ENCODE assay signal across 8 cellular contexts in genomic region chr16:2514333-2515179, GRCh38. TPM values are rescaled to one million over a fixed set of nuclear protein-coding genes. Genes with fewer than 3 reads are reported as not detected.
A peak's percentile ranks its signal among the peaks of the same experiment; 100 is the strongest.
DNase-seq lines count a peak whose midpoint lies in the region; ATAC-seq and TF ChIP-seq lines count a peak whose summit lies in the region.

No MANE protein-coding gene starts in this region.

- intact Hi-C loops in left cardiac atrium (cut with DNase I) (no loop called here), left ventricle myocardium superior (cut with micrococcal nuclease) (no loop called here), left ventricle myocardium inferior (cut with micrococcal nuclease) (no loop called here)
- intact Hi-C loops in activated T-helper 2 cell treated with anti-CD3 and anti-CD28 coated beads, Interferon-gamma antibody, Interleukin-2, Interleukin-4, amounts not matched to agents 10 μg/mL and 5 μg/mL and 100 μg/mL, durations not matched to agents 14 hours and 24 hours and 36 hours (cut with micrococcal nuclease), result loop anchor here (5.0 to 10.0 kb wide), 3 partner anchors 172 to 360 kb away; partner anchors contain the start of genes ABCA3, RNPS1 and TRAF7

- H3K27me3 ChIP-seq in left ventricle myocardium inferior (ENCODE audit: low read depth), result no peaks in the 10 kb centered on the region

- no peaks in the 10 kb centered on the region for H3K36me3 ChIP-seq in left ventricle myocardium inferior

- no peak for TF ChIP-seq CTCF in left ventricle myocardium inferior (IDR thresholded peaks at IDR 0.05; ENCODE audit: borderline replicate concordance)

- peaks cover 34% of the 10 kb centered on the region for H3K4me1 Mint-ChIP-seq in activated T-helper 2 cell treated with anti-CD3 and anti-CD28 coated beads, Interferon-gamma antibody, Interleukin-2, Interleukin-4, amounts not matched to agents 10 μg/mL and 5 μg/mL and 100 μg/mL, durations not matched to agents 14 hours and 24 hours and 36 hours (ENCODE audit: low read depth)

- H3K27me3 Mint-ChIP-seq in activated T-helper 2 cell treated with anti-CD3 and anti-CD28 coated beads, Interferon-gamma antibody, Interleukin-2, Interleukin-4, amounts not matched to agents 10 μg/mL and 5 μg/mL and 100 μg/mL, durations not matched to agents 14 hours and 24 hours and 36 hours (ENCODE audit: low read depth), result no peaks in the 10 kb centered on the region

- H3K4me3 Mint-ChIP-seq in activated T-helper 2 cell treated with anti-CD3 and anti-CD28 coated beads, Interferon-gamma antibody, Interleukin-2, Interleukin-4, amounts not matched to agents 10 μg/mL and 5 μg/mL and 100 μg/mL, durations not matched to agents 14 hours and 24 hours and 36 hours (ENCODE audit: low read depth), result peak overlapping the region; percentile 88

- H3K9me3 ChIP-seq in left ventricle myocardium inferior (replicated peaks), result no peaks in the 10 kb centered on the region

- DNase-seq in left cardiac atrium, result peak; percentile 36
- DNase-seq in left ventricle myocardium superior, result no peak
- DNase-seq in activated T-helper 2 cell treated with anti-CD3 and anti-CD28 coated beads, Interferon-gamma antibody, Interleukin-2, Interleukin-4, amounts not matched to agents 10 μg/mL and 5 μg/mL and 100 μg/mL, durations not matched to agents 14 hours and 24 hours and 36 hours (ENCODE audit: low spot score), result no peak
- no peak for DNase-seq in left ventricle myocardium inferior
- no peak for DNase-seq in amniotic stem cell (lab: John Stamatoyannopoulos, UW)
- DNase-seq in activated CD8-positive, alpha-beta memory T cell treated with anti-CD3 and anti-CD28 coated beads, Interleukin-2, amount 50 U/mL, for 48 hours, result no peak
- no peak for DNase-seq in SHP77 (lab: John Stamatoyannopoulos, UW)

- ATAC-seq in left cardiac atrium (peak in 1 of 2 donors; percentile 3), left ventricle myocardium superior (no peak)

- H3K27ac Mint-ChIP-seq in activated T-helper 2 cell treated with anti-CD3 and anti-CD28 coated beads, Interferon-gamma antibody, Interleukin-2, Interleukin-4, amounts not matched to agents 10 μg/mL and 5 μg/mL and 100 μg/mL, durations not matched to agents 14 hours and 24 hours and 36 hours, result peak overlapping the region; percentile 82

- no peaks in the 10 kb centered on the region for H3K9me3 Mint-ChIP-seq in activated T-helper 2 cell treated with anti-CD3 and anti-CD28 coated beads, Interferon-gamma antibody, Interleukin-2, Interleukin-4, amounts not matched to agents 10 μg/mL and 5 μg/mL and 100 μg/mL, durations not matched to agents 14 hours and 24 hours and 36 hours

- H3K4me3 ChIP-seq in left ventricle myocardium inferior (peak overlapping the region; percentile 97), skin epidermis (peak overlapping the region; percentile 80 to 100 (median 94))

- H3K36me3 Mint-ChIP-seq in activated T-helper 2 cell treated with anti-CD3 and anti-CD28 coated beads, Interferon-gamma antibody, Interleukin-2, Interleukin-4, amounts not matched to agents 10 μg/mL and 5 μg/mL and 100 μg/mL, durations not matched to agents 14 hours and 24 hours and 36 hours (ENCODE audit: low read depth), result peaks cover 14% of the 10 kb centered on the region

- H3K27ac ChIP-seq in left ventricle myocardium inferior (replicated peaks), result peak overlapping the region; percentile 92
- peak overlapping the region; percentile 94 to 100 (median 99) for H3K27ac ChIP-seq in skin epidermis

- H3K4me1 ChIP-seq in left ventricle myocardium inferior, result peaks cover 73% of the 10 kb centered on the region

RNA-seq across cellular contexts. Expression of gene ATP6V0C, which starts 0.8 kb away (rescaled TPM):
- 100 to 1,000 TPM; 162 to 197 TPM for total RNA-seq in left cardiac atrium
- 150 TPM for total RNA-seq in left ventricle myocardium superior
- total RNA-seq in activated T-helper 2 cell treated with anti-CD3 and anti-CD28 coated beads, Interferon-gamma antibody, Interleukin-2, Interleukin-4, amounts not matched to agents 10 μg/mL and 5 μg/mL and 100 μg/mL, durations not matched to agents 14 hours and 24 hours and 36 hours, result 114 and 119 TPM in 2 replicates
- 128 TPM for total RNA-seq in left ventricle myocardium inferior

RNA-seq across cellular contexts. Expression of gene AMDHD2, which starts 5.6 kb away (rescaled TPM):
- total RNA-seq in left cardiac atrium (10 to 100 TPM; 15.8 to 21.8 TPM), left ventricle myocardium superior (15.8 TPM), left ventricle myocardium inferior (9.3 TPM)
- total RNA-seq in activated T-helper 2 cell treated with anti-CD3 and anti-CD28 coated beads, Interferon-gamma antibody, Interleukin-2, Interleukin-4, amounts not matched to agents 10 μg/mL and 5 μg/mL and 100 μg/mL, durations not matched to agents 14 hours and 24 hours and 36 hours, result 29.3 and 30.1 TPM in 2 replicates

RNA-seq across cellular contexts. Expression of gene CEMP1, which starts 16.7 kb away (rescaled TPM):
- not detected for total RNA-seq in left cardiac atrium
- total RNA-seq in left ventricle myocardium superior, result not detected
- 0.25 TPM in 1 of 2 replicates, not detected in the other for total RNA-seq in activated T-helper 2 cell treated with anti-CD3 and anti-CD28 coated beads, Interferon-gamma antibody, Interleukin-2, Interleukin-4, amounts not matched to agents 10 μg/mL and 5 μg/mL and 100 μg/mL, durations not matched to agents 14 hours and 24 hours and 36 hours
- total RNA-seq in left ventricle myocardium inferior, result not detected

RNA-seq across cellular contexts. Expression of gene PDPK1, which starts 23.3 kb away (rescaled TPM):
- total RNA-seq in left cardiac atrium (10 to 100 TPM; 32.6 to 39.4 TPM), left ventricle myocardium superior (43.1 TPM), left ventricle myocardium inferior (46.4 TPM)
- total RNA-seq in activated T-helper 2 cell treated with anti-CD3 and anti-CD28 coated beads, Interferon-gamma antibody, Interleukin-2, Interleukin-4, amounts not matched to agents 10 μg/mL and 5 μg/mL and 100 μg/mL, durations not matched to agents 14 hours and 24 hours and 36 hours, result 45.7 and 48.5 TPM in 2 replicates

RNA-seq across cellular contexts. Expression of gene TBC1D24, which starts 39.6 kb away (rescaled TPM):
- total RNA-seq in left cardiac atrium (10 to 100 TPM in 1 of 2 donors, 1 to 10 TPM in 1; 9.8 to 15.1 TPM), left ventricle myocardium superior (15.4 TPM), left ventricle myocardium inferior (11.1 TPM)
- total RNA-seq in activated T-helper 2 cell treated with anti-CD3 and anti-CD28 coated beads, Interferon-gamma antibody, Interleukin-2, Interleukin-4, amounts not matched to agents 10 μg/mL and 5 μg/mL and 100 μg/mL, durations not matched to agents 14 hours and 24 hours and 36 hours, result 19.6 and 21.4 TPM in 2 replicates
